ENCODE assay signal across 8 cellular contexts in genomic region chr1:40160806-40161124, GRCh38. TPM values are rescaled to one million over a fixed set of nuclear protein-coding genes. Genes with fewer than 3 reads are reported as not detected.
DNase-seq lines count a peak whose midpoint lies in the region; ATAC-seq and TF ChIP-seq lines count a peak whose summit lies in the region.

No MANE protein-coding gene starts in this region.

- TF ChIP-seq CTCF in WTC11 (IDR thresholded peaks at IDR 0.05), result no peak
- TF ChIP-seq CTCF in smooth muscle cell (IDR thresholded peaks at IDR 0.05; ENCODE audit: borderline replicate concordance, insufficient read depth, poor library complexity, severe bottlenecking), result no peak

- H3K27ac Mint-ChIP-seq in WTC11, result peak overlapping the region; percentile 100
- H3K27ac Mint-ChIP-seq in stimulated activated effector memory CD8-positive, alpha-beta T cell treated with anti-CD3 and anti-CD28 coated beads, Interleukin-12 subunit alpha, Interleukin-12 subunit beta, amount 100 ng/mL, for 72 hours, result no peak overlapping the region

- POLR2A ChIA-PET in WTC11 (lab: Charles Lee), result no interaction called here

- H3K36me3 ChIP-seq in iPS-15b (ENCODE audit: control insufficient read depth, insufficient read depth, low read length) (no peaks in the 10 kb centered on the region), smooth muscle cell (ENCODE audit: low read depth) (no peaks in the 10 kb centered on the region)

- H3K9me3 ChIP-seq in iPS-15b (ENCODE audit: control insufficient read depth, insufficient read depth, low read length) (no peaks in the 10 kb centered on the region), smooth muscle cell (replicated peaks; ENCODE audit: low read depth) (no peaks in the 10 kb centered on the region)

- peaks cover 44% of the 10 kb centered on the region for H4K20me1 ChIP-seq in smooth muscle cell (ENCODE audit: low read depth)

- peak overlapping the region; percentile 96 for H3K4me2 ChIP-seq in smooth muscle cell

- H3K4me1 ChIP-seq in iPS-15b (ENCODE audit: control insufficient read depth, insufficient read depth, low read length), result peaks cover 2% of the 10 kb centered on the region
- peaks cover 19% of the 10 kb centered on the region for H3K4me1 ChIP-seq in smooth muscle cell (ENCODE audit: low read depth)

- H3K4me3 ChIP-seq in iPS-15b (ENCODE audit: low read depth, low read length) (peak overlapping the region; percentile 90), smooth muscle cell (peak overlapping the region; percentile 94)

- ATAC-seq in GM19043 (IDR thresholded peaks at IDR 0.05; ENCODE audit: low read depth, unreplicated experiment), result peak; percentile 11
- ATAC-seq in WTC11, result no peak
- ATAC-seq in stimulated activated effector memory CD8-positive, alpha-beta T cell treated with anti-CD3 and anti-CD28 coated beads, Interleukin-12 subunit alpha, Interleukin-12 subunit beta, amount 100 ng/mL, for 72 hours, result no peak
- ATAC-seq in HG02678 (IDR thresholded peaks at IDR 0.05; ENCODE audit: unreplicated experiment), result no peak

- no peak overlapping the region for H3K4me3 Mint-ChIP-seq in WTC11
- H3K4me3 Mint-ChIP-seq in stimulated activated effector memory CD8-positive, alpha-beta T cell treated with anti-CD3 and anti-CD28 coated beads, Interleukin-12 subunit alpha, Interleukin-12 subunit beta, amount 100 ng/mL, for 72 hours, result no peak overlapping the region

- H3K79me2 ChIP-seq in smooth muscle cell (ENCODE audit: low read depth), result peaks cover 46% of the 10 kb centered on the region

- H3K4me1 Mint-ChIP-seq in WTC11, result peaks cover 14% of the 10 kb centered on the region
- H3K4me1 Mint-ChIP-seq in stimulated activated effector memory CD8-positive, alpha-beta T cell treated with anti-CD3 and anti-CD28 coated beads, Interleukin-12 subunit alpha, Interleukin-12 subunit beta, amount 100 ng/mL, for 72 hours, result peaks cover 6% of the 10 kb centered on the region

- H3K36me3 Mint-ChIP-seq in WTC11, result no peaks in the 10 kb centered on the region
- peaks cover 17% of the 10 kb centered on the region for H3K36me3 Mint-ChIP-seq in stimulated activated effector memory CD8-positive, alpha-beta T cell treated with anti-CD3 and anti-CD28 coated beads, Interleukin-12 subunit alpha, Interleukin-12 subunit beta, amount 100 ng/mL, for 72 hours

- peak overlapping the region; percentile 89 for H2AFZ ChIP-seq in smooth muscle cell (ENCODE audit: low read depth)

- H3K9ac ChIP-seq in iPS-15b (ENCODE audit: low read depth, low read length), result peak overlapping the region; percentile 1
- H3K9ac ChIP-seq in smooth muscle cell (ENCODE audit: low read depth), result peak overlapping the region; percentile 100

- H3K27me3 ChIP-seq in iPS-15b (ENCODE audit: control insufficient read depth, insufficient read depth, low read length) (no peaks in the 10 kb centered on the region), smooth muscle cell (ENCODE audit: low read depth) (peaks cover 2% of the 10 kb centered on the region)

- H3K9me3 Mint-ChIP-seq in WTC11, result no peaks in the 10 kb centered on the region
- no peaks in the 10 kb centered on the region for H3K9me3 Mint-ChIP-seq in stimulated activated effector memory CD8-positive, alpha-beta T cell treated with anti-CD3 and anti-CD28 coated beads, Interleukin-12 subunit alpha, Interleukin-12 subunit beta, amount 100 ng/mL, for 72 hours

- no peak for DNase-seq in WTC11 (ENCODE audit: low spot score)
- no peak for DNase-seq in smooth muscle cell (lab: John Stamatoyannopoulos, UW; ENCODE audit: unreplicated experiment)
- no peak for DNase-seq in stimulated activated effector memory CD8-positive, alpha-beta T cell treated with anti-CD3 and anti-CD28 coated beads, Interleukin-12 subunit alpha, Interleukin-12 subunit beta, amount 100 ng/mL, for 72 hours (ENCODE audit: low spot score in 2 of 2)
- no peak for DNase-seq in effector CD8-positive, alpha-beta T cell (lab: John Stamatoyannopoulos, UW)
- DNase-seq in NCI-H2196 (lab: John Stamatoyannopoulos, UW; ENCODE audit: unreplicated experiment), result no peak

- 55% methylated on average over 7 of the region's 7 CpGs for WGBS in smooth muscle cell (ENCODE audit: low lambda C conversion rate)

- peak overlapping the region; percentile 96 for H3K27ac ChIP-seq in smooth muscle cell (ENCODE audit: low read depth)

- H3F3A ChIP-seq in smooth muscle cell (ENCODE audit: low read depth), result no peaks in the 10 kb centered on the region

- CTCF ChIA-PET in WTC11 (lab: Charles Lee), result interaction anchor here (1.0 to 2.7 kb wide), 2 partner anchors 9 to 17 kb away, joined by 3 to 13 read pairs; no protein-coding TSS in a partner anchor

- no peaks in the 10 kb centered on the region for H3K27me3 Mint-ChIP-seq in WTC11 (ENCODE audit: low read depth)

TF ChIP-seq in WTC11, 78 proteins besides CTCF, POLR2A, EP300 and RAD21 (continues in another document):
- TF ChIP-seq ZNF281 (CRISPR knock-in tag; IDR thresholded peaks at IDR 0.05), result no peak
- TF ChIP-seq ZNF317 (CRISPR knock-in tag; IDR thresholded peaks at IDR 0.05; ENCODE audit: borderline replicate concordance, low read depth), result no peak
- TF ChIP-seq ZBTB43 (CRISPR knock-in tag; IDR thresholded peaks at IDR 0.05), result no peak
- TF ChIP-seq CBFB (CRISPR knock-in tag; IDR thresholded peaks at IDR 0.05; ENCODE audit: low read depth), result no peak
- no peak for TF ChIP-seq HMGXB4 (CRISPR knock-in tag; IDR thresholded peaks at IDR 0.05)
- TF ChIP-seq ATF2 (CRISPR knock-in tag; IDR thresholded peaks at IDR 0.05; ENCODE audit: borderline replicate concordance, low read depth), result no peak
- TF ChIP-seq GTF2I (CRISPR knock-in tag; conservative IDR thresholded peaks at IDR 0.05), result no peak
- TF ChIP-seq ZNF416 (CRISPR knock-in tag; IDR thresholded peaks at IDR 0.05), result no peak
- TF ChIP-seq NFE2L1 (CRISPR knock-in tag; IDR thresholded peaks at IDR 0.05), result no peak

RNA-seq across cellular contexts. Expression of gene RLF, which starts 0.4 kb away (rescaled TPM):
- total RNA-seq in WTC11 (2021) (18.5 to 22.1 TPM (median 20.2 TPM) in 3 replicates), smooth muscle cell (35.2 and 39.6 TPM in 2 replicates)
- 7.3 and 8.2 TPM in 2 replicates for polyA plus RNA-seq in smooth muscle cell
